ENCODE assay signal across 1 cellular context in the genomic region with DNA sequence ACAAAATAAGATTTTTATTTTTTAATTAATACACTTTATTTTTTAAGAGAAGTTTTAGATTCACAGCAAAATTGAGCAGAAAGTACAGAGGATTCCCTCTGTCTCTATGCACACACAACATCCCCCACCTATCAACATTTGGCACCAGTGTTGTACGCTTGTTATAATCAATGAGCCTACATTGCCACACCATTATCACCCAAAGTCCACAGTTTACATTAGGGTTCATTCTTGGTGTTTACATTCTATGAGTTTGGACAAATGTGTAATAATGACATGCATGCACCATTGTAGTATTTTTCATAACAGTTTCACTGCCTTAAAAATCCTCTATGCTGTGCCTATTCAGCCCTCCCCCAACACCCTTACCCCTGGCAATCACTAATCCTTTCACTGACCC.
A peak's percentile ranks its signal among the peaks of the same experiment; 100 is the strongest.
TF ChIP-seq lines count a peak whose summit lies in the region.

No MANE protein-coding gene starts in this region.

TF ChIP-seq in HepG2, 621 proteins besides CTCF, POLR2A, EP300 and RAD21 (continued from another document and continues in another):
- TF ChIP-seq, protein P1, sequence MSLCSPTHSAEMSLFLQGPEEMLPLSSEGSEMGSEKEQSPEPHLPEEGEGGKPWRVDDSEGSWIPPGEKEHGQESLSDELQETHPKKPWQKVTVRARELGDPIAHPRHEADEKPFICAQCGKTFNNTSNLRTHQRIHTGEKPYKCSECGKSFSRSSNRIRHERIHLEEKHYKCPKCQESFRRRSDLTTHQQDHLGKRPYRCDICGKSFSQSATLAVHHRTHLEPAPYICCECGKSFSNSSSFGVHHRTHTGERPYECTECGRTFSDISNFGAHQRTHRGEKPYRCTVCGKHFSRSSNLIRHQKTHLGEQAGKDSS (CRISPR knock-in tag; IDR thresholded peaks at IDR 0.05; ENCODE audit: borderline replicate concordance, low read depth) = no peak
- TF ChIP-seq ZNF784 (CRISPR knock-in tag; IDR thresholded peaks at IDR 0.05; ENCODE audit: borderline replicate concordance) = no peak
- peak; percentile 90 for TF ChIP-seq FOXK2 (IDR thresholded peaks at IDR 0.05)
- no peak for TF ChIP-seq ZNF569 (CRISPR knock-in tag; IDR thresholded peaks at IDR 0.05; ENCODE audit: borderline replicate concordance)
- TF ChIP-seq, protein P2, sequence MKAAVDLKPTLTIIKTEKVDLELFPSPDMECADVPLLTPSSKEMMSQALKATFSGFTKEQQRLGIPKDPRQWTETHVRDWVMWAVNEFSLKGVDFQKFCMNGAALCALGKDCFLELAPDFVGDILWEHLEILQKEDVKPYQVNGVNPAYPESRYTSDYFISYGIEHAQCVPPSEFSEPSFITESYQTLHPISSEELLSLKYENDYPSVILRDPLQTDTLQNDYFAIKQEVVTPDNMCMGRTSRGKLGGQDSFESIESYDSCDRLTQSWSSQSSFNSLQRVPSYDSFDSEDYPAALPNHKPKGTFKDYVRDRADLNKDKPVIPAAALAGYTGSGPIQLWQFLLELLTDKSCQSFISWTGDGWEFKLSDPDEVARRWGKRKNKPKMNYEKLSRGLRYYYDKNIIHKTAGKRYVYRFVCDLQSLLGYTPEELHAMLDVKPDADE (CRISPR knock-in tag; IDR thresholded peaks at IDR 0.05) = no peak
- TF ChIP-seq ZNF335 (CRISPR knock-in tag; IDR thresholded peaks at IDR 0.05) = no peak
- TF ChIP-seq IKZF4 (CRISPR knock-in tag; IDR thresholded peaks at IDR 0.05; ENCODE audit: borderline replicate concordance, low read depth, not compliant biosample characterization) = no peak
- TF ChIP-seq KLF15 (CRISPR knock-in tag; IDR thresholded peaks at IDR 0.05; ENCODE audit: borderline replicate concordance) = no peak
- no peak for TF ChIP-seq KLF11 (CRISPR knock-in tag; IDR thresholded peaks at IDR 0.05)
- TF ChIP-seq HOXA5 (CRISPR knock-in tag; IDR thresholded peaks at IDR 0.05) = no peak
- TF ChIP-seq CENPT (CRISPR knock-in tag; IDR thresholded peaks at IDR 0.05; ENCODE audit: low read depth) = no peak
- TF ChIP-seq, protein P3, sequence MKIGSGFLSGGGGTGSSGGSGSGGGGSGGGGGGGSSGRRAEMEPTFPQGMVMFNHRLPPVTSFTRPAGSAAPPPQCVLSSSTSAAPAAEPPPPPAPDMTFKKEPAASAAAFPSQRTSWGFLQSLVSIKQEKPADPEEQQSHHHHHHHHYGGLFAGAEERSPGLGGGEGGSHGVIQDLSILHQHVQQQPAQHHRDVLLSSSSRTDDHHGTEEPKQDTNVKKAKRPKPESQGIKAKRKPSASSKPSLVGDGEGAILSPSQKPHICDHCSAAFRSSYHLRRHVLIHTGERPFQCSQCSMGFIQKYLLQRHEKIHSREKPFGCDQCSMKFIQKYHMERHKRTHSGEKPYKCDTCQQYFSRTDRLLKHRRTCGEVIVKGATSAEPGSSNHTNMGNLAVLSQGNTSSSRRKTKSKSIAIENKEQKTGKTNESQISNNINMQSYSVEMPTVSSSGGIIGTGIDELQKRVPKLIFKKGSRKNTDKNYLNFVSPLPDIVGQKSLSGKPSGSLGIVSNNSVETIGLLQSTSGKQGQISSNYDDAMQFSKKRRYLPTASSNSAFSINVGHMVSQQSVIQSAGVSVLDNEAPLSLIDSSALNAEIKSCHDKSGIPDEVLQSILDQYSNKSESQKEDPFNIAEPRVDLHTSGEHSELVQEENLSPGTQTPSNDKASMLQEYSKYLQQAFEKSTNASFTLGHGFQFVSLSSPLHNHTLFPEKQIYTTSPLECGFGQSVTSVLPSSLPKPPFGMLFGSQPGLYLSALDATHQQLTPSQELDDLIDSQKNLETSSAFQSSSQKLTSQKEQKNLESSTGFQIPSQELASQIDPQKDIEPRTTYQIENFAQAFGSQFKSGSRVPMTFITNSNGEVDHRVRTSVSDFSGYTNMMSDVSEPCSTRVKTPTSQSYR (CRISPR knock-in tag; IDR thresholded peaks at IDR 0.05; ENCODE audit: borderline replicate concordance) = peak; percentile 71; the same call in 1 of the 2 replicates
- TF ChIP-seq ZNF546 (CRISPR knock-in tag; conservative IDR thresholded peaks at IDR 0.05) = no peak
- no peak for TF ChIP-seq ZBTB21 (CRISPR knock-in tag; IDR thresholded peaks at IDR 0.05)
- TF ChIP-seq, protein P4, sequence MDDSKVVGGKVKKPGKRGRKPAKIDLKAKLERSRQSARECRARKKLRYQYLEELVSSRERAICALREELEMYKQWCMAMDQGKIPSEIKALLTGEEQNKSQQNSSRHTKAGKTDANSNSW (CRISPR knock-in tag; IDR thresholded peaks at IDR 0.05; ENCODE audit: borderline replicate concordance) = no peak
- TF ChIP-seq ZFP36L1 (CRISPR knock-in tag; IDR thresholded peaks at IDR 0.05) = no peak
- TF ChIP-seq CEBPB (IDR thresholded peaks at IDR 0.05; ENCODE audit: borderline replicate concordance, low read depth, low read length) = peak; percentile 77; the same call in 1 of the 2 replicates
- TF ChIP-seq NFYC (CRISPR knock-in tag; IDR thresholded peaks at IDR 0.05) = no peak
- TF ChIP-seq DMAP1 (CRISPR knock-in tag; IDR thresholded peaks at IDR 0.05) = no peak
- no peak for TF ChIP-seq ZNF367 (CRISPR knock-in tag; IDR thresholded peaks at IDR 0.05; ENCODE audit: borderline replicate concordance)
- TF ChIP-seq HNF4A (CRISPR knock-in tag; IDR thresholded peaks at IDR 0.05) = peak; percentile 86
- TF ChIP-seq, protein P5, sequence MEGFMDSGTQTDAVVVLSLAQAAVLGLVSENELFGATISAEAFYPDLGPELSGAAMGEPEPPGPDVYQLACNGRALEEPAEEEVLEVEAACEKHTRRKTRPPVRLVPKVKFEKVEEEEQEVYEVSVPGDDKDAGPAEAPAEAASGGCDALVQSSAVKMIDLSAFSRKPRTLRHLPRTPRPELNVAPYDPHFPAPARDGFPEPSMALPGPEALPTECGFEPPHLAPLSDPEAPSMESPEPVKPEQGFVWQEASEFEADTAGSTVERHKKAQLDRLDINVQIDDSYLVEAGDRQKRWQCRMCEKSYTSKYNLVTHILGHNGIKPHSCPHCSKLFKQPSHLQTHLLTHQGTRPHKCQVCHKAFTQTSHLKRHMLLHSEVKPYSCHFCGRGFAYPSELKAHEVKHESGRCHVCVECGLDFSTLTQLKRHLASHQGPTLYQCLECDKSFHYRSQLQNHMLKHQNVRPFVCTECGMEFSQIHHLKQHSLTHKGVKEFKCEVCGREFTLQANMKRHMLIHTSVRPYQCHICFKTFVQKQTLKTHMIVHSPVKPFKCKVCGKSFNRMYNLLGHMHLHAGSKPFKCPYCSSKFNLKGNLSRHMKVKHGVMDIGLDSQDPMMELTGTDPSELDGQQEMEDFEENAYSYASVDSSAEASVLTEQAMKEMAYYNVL (CRISPR knock-in tag; IDR thresholded peaks at IDR 0.05; ENCODE audit: borderline replicate concordance) = no peak
- TF ChIP-seq ZNF782 (CRISPR knock-in tag; IDR thresholded peaks at IDR 0.05; ENCODE audit: borderline replicate concordance) = no peak
- TF ChIP-seq ZSCAN29 (CRISPR knock-in tag; conservative IDR thresholded peaks at IDR 0.05) = no peak
- no peak for TF ChIP-seq RXRA (CRISPR knock-in tag; IDR thresholded peaks at IDR 0.05)
- no peak for TF ChIP-seq NR3C1 (CRISPR knock-in tag; IDR thresholded peaks at IDR 0.05)
- no peak for TF ChIP-seq AGO2 (optimal IDR thresholded peaks at IDR 0.05; ENCODE audit: low read depth, low read length)
- no peak for TF ChIP-seq KDM5A (IDR thresholded peaks at IDR 0.05; ENCODE audit: borderline replicate concordance, low read length)
- TF ChIP-seq, protein P6, sequence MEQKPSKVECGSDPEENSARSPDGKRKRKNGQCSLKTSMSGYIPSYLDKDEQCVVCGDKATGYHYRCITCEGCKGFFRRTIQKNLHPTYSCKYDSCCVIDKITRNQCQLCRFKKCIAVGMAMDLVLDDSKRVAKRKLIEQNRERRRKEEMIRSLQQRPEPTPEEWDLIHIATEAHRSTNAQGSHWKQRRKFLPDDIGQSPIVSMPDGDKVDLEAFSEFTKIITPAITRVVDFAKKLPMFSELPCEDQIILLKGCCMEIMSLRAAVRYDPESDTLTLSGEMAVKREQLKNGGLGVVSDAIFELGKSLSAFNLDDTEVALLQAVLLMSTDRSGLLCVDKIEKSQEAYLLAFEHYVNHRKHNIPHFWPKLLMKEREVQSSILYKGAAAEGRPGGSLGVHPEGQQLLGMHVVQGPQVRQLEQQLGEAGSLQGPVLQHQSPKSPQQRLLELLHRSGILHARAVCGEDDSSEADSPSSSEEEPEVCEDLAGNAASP (CRISPR knock-in tag; IDR thresholded peaks at IDR 0.05; ENCODE audit: borderline replicate concordance) = no peak
- TF ChIP-seq FOXK1 (CRISPR knock-in tag; IDR thresholded peaks at IDR 0.05; ENCODE audit: borderline replicate concordance, low read depth) = peak; percentile 42; the same call in 1 of the 2 replicates
- no peak for TF ChIP-seq MXI1 (IDR thresholded peaks at IDR 0.05; ENCODE audit: borderline replicate concordance, low read depth, low read length)
- peak; percentile 86; the same call in 1 of the 2 replicates for TF ChIP-seq TBX3 (IDR thresholded peaks at IDR 0.05; ENCODE audit: borderline replicate concordance)
- no peak for TF ChIP-seq ZNF350 (CRISPR knock-in tag; IDR thresholded peaks at IDR 0.05; ENCODE audit: borderline replicate concordance, low read depth)
- TF ChIP-seq NFIC (IDR thresholded peaks at IDR 0.05; ENCODE audit: low read length) = 0 out of 2 replicates have a peak, but pooled peaks have one; percentile 35
- TF ChIP-seq ATF4 (CRISPR knock-in tag; IDR thresholded peaks at IDR 0.05) = no peak
- TF ChIP-seq ATF7 (IDR thresholded peaks at IDR 0.05) = peak; percentile 18; the same call in 1 of the 2 replicates
- TF ChIP-seq ATF7 (CRISPR knock-in tag; IDR thresholded peaks at IDR 0.05) = no peak
- no peak for TF ChIP-seq PHB2 (IDR thresholded peaks at IDR 0.05; ENCODE audit: partially characterized antibody)
- no peak for TF ChIP-seq KDM2A (CRISPR knock-in tag; IDR thresholded peaks at IDR 0.05; ENCODE audit: borderline replicate concordance, low read depth)
- TF ChIP-seq ZNF83 (CRISPR knock-in tag; IDR thresholded peaks at IDR 0.05; ENCODE audit: borderline replicate concordance) = no peak
- peak; percentile 66; the same call in 1 of the 2 replicates for TF ChIP-seq NCOR1 (IDR thresholded peaks at IDR 0.05; ENCODE audit: borderline replicate concordance, low read length)
- TF ChIP-seq ZNF766 (CRISPR knock-in tag; IDR thresholded peaks at IDR 0.05; ENCODE audit: borderline replicate concordance) = no peak
- peak; percentile 66 for TF ChIP-seq HNF4G (IDR thresholded peaks at IDR 0.05; ENCODE audit: borderline replicate concordance, low read depth, low read length)
- TF ChIP-seq HNF4G (CRISPR knock-in tag; IDR thresholded peaks at IDR 0.05; ENCODE audit: borderline replicate concordance, low read depth) = no peak
- TF ChIP-seq XBP1 (CRISPR knock-in tag; IDR thresholded peaks at IDR 0.05) = no peak
- no peak for TF ChIP-seq SOX6 (IDR thresholded peaks at IDR 0.05)
- peak; percentile 67; the same call in 1 of the 2 replicates for TF ChIP-seq SOX6 (CRISPR knock-in tag; IDR thresholded peaks at IDR 0.05)
- TF ChIP-seq, protein P7, sequence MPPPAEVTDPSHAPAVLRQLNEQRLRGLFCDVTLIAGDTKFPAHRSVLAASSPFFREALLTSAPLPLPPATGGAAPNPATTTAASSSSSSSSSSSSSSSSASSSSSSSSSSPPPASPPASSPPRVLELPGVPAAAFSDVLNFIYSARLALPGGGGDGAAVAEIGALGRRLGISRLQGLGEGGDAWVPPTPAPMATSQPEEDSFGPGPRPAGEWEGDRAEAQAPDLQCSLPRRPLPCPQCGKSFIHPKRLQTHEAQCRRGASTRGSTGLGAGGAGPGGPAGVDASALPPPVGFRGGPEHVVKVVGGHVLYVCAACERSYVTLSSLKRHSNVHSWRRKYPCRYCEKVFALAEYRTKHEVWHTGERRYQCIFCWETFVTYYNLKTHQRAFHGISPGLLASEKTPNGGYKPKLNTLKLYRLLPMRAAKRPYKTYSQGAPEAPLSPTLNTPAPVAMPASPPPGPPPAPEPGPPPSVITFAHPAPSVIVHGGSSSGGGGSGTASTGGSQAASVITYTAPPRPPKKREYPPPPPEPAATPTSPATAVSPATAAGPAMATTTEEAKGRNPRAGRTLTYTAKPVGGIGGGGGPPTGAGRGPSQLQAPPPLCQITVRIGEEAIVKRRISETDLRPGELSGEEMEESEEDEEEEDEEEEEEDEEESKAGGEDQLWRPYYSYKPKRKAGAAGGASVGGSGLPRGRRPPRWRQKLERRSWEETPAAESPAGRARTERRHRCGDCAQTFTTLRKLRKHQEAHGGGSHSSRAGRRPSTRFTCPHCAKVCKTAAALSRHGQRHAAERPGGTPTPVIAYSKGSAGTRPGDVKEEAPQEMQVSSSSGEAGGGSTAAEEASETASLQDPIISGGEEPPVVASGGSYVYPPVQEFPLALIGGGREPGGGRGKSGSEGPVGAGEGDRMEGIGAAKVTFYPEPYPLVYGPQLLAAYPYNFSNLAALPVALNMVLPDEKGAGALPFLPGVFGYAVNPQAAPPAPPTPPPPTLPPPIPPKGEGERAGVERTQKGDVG (CRISPR knock-in tag; IDR thresholded peaks at IDR 0.05; ENCODE audit: borderline replicate concordance) = no peak
- TF ChIP-seq ZNF790 (CRISPR knock-in tag; IDR thresholded peaks at IDR 0.05; ENCODE audit: borderline replicate concordance) = no peak
- no peak for TF ChIP-seq ZNF883 (CRISPR knock-in tag; IDR thresholded peaks at IDR 0.05; ENCODE audit: not compliant biosample characterization)
- no peak for TF ChIP-seq ZNF317 (CRISPR knock-in tag; IDR thresholded peaks at IDR 0.05)
- TF ChIP-seq ZNF24 (IDR thresholded peaks at IDR 0.05) = no peak
- no peak for TF ChIP-seq ZNF616 (CRISPR knock-in tag; IDR thresholded peaks at IDR 0.05; ENCODE audit: low read depth)
- TF ChIP-seq SIX4 (CRISPR knock-in tag; IDR thresholded peaks at IDR 0.05) = no peak
- TF ChIP-seq ZNF75D (CRISPR knock-in tag; IDR thresholded peaks at IDR 0.05; ENCODE audit: borderline replicate concordance) = no peak
- no peak for TF ChIP-seq PAF1 (CRISPR knock-in tag; IDR thresholded peaks at IDR 0.05)
- TF ChIP-seq SMAD9 (CRISPR knock-in tag; IDR thresholded peaks at IDR 0.05) = no peak
- no peak for TF ChIP-seq CHCHD3 (CRISPR knock-in tag; IDR thresholded peaks at IDR 0.05)
- no peak for TF ChIP-seq ZFY (CRISPR knock-in tag; IDR thresholded peaks at IDR 0.05)
- TF ChIP-seq TGIF2 (CRISPR knock-in tag; IDR thresholded peaks at IDR 0.05) = no peak
- TF ChIP-seq ZNF841 (CRISPR knock-in tag; IDR thresholded peaks at IDR 0.05; ENCODE audit: borderline replicate concordance) = no peak
- TF ChIP-seq LCORL (IDR thresholded peaks at IDR 0.05) = peak; percentile 56; the same call in 1 of the 2 replicates
- no peak for TF ChIP-seq LCORL (CRISPR knock-in tag; IDR thresholded peaks at IDR 0.05)
- no peak for TF ChIP-seq ZNF10 (CRISPR knock-in tag; IDR thresholded peaks at IDR 0.05; ENCODE audit: borderline replicate concordance, low read depth)
- TF ChIP-seq ZNF788 (CRISPR knock-in tag; IDR thresholded peaks at IDR 0.05; ENCODE audit: borderline replicate concordance) = no peak
